Comparison of ENCODE assay signal across 8 cellular contexts in the genomic region with DNA sequence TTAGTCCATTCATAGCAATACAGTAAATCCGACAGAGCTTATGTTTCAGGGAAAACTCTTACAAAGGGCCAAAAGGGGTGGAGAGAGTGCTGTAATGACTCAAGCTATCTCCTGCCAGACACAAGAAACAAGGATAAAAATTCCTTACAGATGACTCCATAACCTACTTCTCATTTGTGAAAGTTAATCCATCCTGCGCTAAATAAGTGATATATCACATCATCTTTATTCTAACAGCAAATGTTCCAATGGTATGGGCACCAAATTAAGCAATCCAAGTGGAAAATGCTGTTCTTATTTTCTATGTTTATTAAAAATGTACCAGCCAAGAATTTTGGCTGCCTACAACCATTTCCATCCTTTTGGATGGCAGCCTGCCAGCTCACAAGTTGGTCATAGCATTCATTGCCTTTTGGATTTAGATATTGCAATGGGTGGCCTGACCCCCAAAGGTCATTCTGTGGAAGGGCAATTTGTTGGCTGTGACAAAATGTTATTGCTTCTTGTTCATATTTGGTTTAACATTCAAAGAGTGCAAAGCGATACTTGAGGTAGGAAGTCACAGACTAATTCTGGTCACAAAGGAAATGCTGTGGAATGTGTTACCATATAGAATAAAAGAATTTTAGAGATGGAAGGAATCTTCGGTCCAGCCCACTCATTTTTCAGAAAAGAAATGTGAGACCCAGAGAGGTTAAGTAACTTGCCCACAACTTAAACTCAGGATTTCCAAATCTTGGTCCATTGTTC. TPM values are rescaled to one million over a fixed set of nuclear protein-coding genes. Genes with fewer than 3 reads are reported as not detected.
A peak's percentile ranks its signal among the peaks of the same experiment; 100 is the strongest.
DNase-seq lines count a peak whose midpoint lies in the region; ATAC-seq and TF ChIP-seq lines count a peak whose summit lies in the region.

No MANE protein-coding gene starts in this region.

- DNase-seq in NCI-H82 (lab: John Stamatoyannopoulos, UW) (peak; percentile 34), NCI-H82 treated with DMSO at 0.1 percent for 48 hours (lab: John Stamatoyannopoulos, UW; ENCODE audit: unreplicated experiment) (no peak), RWPE1 (ENCODE audit: low spot score) (peak; percentile 94), fibroblast of peridontal ligament (ENCODE audit: extremely low read depth) (peak; percentile 99), prostate gland (ENCODE audit: low spot score) (peak; percentile 41)

- H3K27ac ChIP-seq in RWPE1 (peak overlapping the region; percentile 88), prostate gland (peak overlapping the region; percentile 96 to 97)

- no peaks in the 10 kb centered on the region for H3K9me3 ChIP-seq in prostate gland

- no peaks in the 10 kb centered on the region for H3K36me3 ChIP-seq in prostate gland

- intact Hi-C loops in prostate gland (cut with DNase I), result loop anchor here (2.0 kb wide), 1 partner anchor 181 kb away; no protein-coding TSS in a partner anchor

- TF ChIP-seq POLR2A in prostate gland (IDR thresholded peaks at IDR 0.05), result no peak

- no peaks in the 10 kb centered on the region for H3K4me1 ChIP-seq in prostate gland (replicated peaks)

- TF ChIP-seq CTCF in RWPE1 (conservative IDR thresholded peaks at IDR 0.05; ENCODE audit: low read depth) (peak; percentile 17; the same call in 1 of the 2 replicates), prostate gland (IDR thresholded peaks at IDR 0.05) (no peak)

- CTCF ChIA-PET in RWPE1 (lab: Yijun Ruan, JAX), result interaction anchor here (0.6 to 2.4 kb wide), 12 partner anchors 33 to 272 kb away, joined by 3 to 12 read pairs (median 3); a partner anchor contains a TSS

- ATAC-seq in HG03196 (IDR thresholded peaks at IDR 0.05; ENCODE audit: unreplicated experiment), result no peak
- ATAC-seq in HG02938 (IDR thresholded peaks at IDR 0.05; ENCODE audit: unreplicated experiment), result no peak
- no peak for ATAC-seq in GM19467 (IDR thresholded peaks at IDR 0.05; ENCODE audit: unreplicated experiment)

- POLR2A ChIA-PET in RWPE1 (lab: Yijun Ruan, JAX; ENCODE audit: low non-redundant PET), result interaction anchor here (0.8 to 1.3 kb wide), 3 partner anchors 80 to 122 kb away, joined by 3 to 4 read pairs (median 3); no protein-coding TSS in a partner anchor

- H3K4me3 ChIP-seq in prostate gland, result no peak overlapping the region

- WGBS in prostate gland, result 39% methylated on average over 4 of the region's 4 CpGs

- H3K27me3 ChIP-seq in prostate gland (replicated peaks; ENCODE audit: insufficient read depth), result no peaks in the 10 kb centered on the region

RNA-seq across cellular contexts. Expression of a gene that starts 2.8 kb away (rescaled TPM):
- 10 to 100 TPM; 36.4 to 93.6 TPM for total RNA-seq in prostate gland
